9 cellular contexts compared by ENCODE assay signal in genomic region chr6:153312633-153313032, GRCh38.
DNase-seq lines count a peak whose midpoint lies in the region; ATAC-seq, FAIRE-seq and TF ChIP-seq lines count a peak whose summit lies in the region.
"Had no signal": no experiment of that assay in that cellular context is flagged by ENCODE, and none has a peak within 500 bp of the region (broad histone marks: within the 10 kb centered on the region; RNA-seq: fewer than 3 reads in every experiment).

No MANE protein-coding gene starts in this region.

- no peaks in the 10 kb centered on the region for H3K9me2 ChIP-seq in DOHH2 (replicated peaks; ENCODE audit: control insufficient read depth, low read length)

- H3K27ac Mint-ChIP-seq in nephron progenitor cell: no peak overlapping the region
- no peak overlapping the region for H3K27ac Mint-ChIP-seq in T-helper 17 cell

- peak; percentile 73 for TF ChIP-seq CTCF in DOHH2 (IDR thresholded peaks at IDR 0.05; ENCODE audit: low read depth, low read length, poor library complexity, severe bottlenecking)
- peak in 18 of 56 donors; percentile 9 to 63 (median 22) for TF ChIP-seq CTCF in dorsolateral prefrontal cortex (IDR thresholded peaks at IDR 0.05 in 54 of 56, conservative IDR thresholded peaks at IDR 0.05 in 2 of 56; ENCODE audit: low read depth in 1 of 56, partially characterized antibody in 56 of 56)
- peak; percentile 52 for TF ChIP-seq CTCF in nephron progenitor cell (IDR thresholded peaks at IDR 0.05)

- H3K4me3 ChIP-seq in DOHH2 (ENCODE audit: low read length) (no peak overlapping the region), dorsolateral prefrontal cortex (no peak overlapping the region)
- H3K4me3 ChIP-seq: skin epidermis had no signal

- H3K4me1 Mint-ChIP-seq in nephron progenitor cell (no peaks in the 10 kb centered on the region), T-helper 17 cell (no peaks in the 10 kb centered on the region)

- ATAC-seq in GM21619 (IDR thresholded peaks at IDR 0.05; ENCODE audit: unreplicated experiment): peak; percentile 73
- ATAC-seq in T-helper 17 cell: no peak

- no peak overlapping the region for H3K4me3 Mint-ChIP-seq in nephron progenitor cell
- no peak overlapping the region for H3K4me3 Mint-ChIP-seq in T-helper 17 cell

- H3K27me3 ChIP-seq in DOHH2 (ENCODE audit: control insufficient read depth, low read length) (no peaks in the 10 kb centered on the region), dorsolateral prefrontal cortex (peaks cover 0 to 22% (median 0%) of the 10 kb centered on the region in 45 donors)

- H3K79me2 ChIP-seq in DOHH2 (ENCODE audit: control insufficient read depth, low read length): no peaks in the 10 kb centered on the region

- H3K4me1 ChIP-seq in DOHH2 (ENCODE audit: control insufficient read depth, low read length): no peaks in the 10 kb centered on the region

- intact Hi-C loops in dorsolateral prefrontal cortex (cut with DNase I): no loop called here

- H3K9me3 Mint-ChIP-seq in nephron progenitor cell: no peaks in the 10 kb centered on the region

- H3K27ac ChIP-seq in DOHH2 (ENCODE audit: low read depth, low read length) (no peak overlapping the region), dorsolateral prefrontal cortex (no peak overlapping the region)
- H3K27ac ChIP-seq: skin epidermis had no signal

- no peaks in the 10 kb centered on the region for H3F3A ChIP-seq in DOHH2 (ENCODE audit: control insufficient read depth, insufficient read depth)

- H3K9me3 ChIP-seq in DOHH2 (ENCODE audit: control insufficient read depth, insufficient read depth, low read length): no peaks in the 10 kb centered on the region
- no peaks in the 10 kb centered on the region for H3K9me3 ChIP-seq in T-helper 17 cell (ENCODE audit: control insufficient read depth, low read length, poor library complexity, severe bottlenecking)

- H3K36me3 ChIP-seq in DOHH2 (ENCODE audit: control insufficient read depth, low read length): no peaks in the 10 kb centered on the region

- DNase-seq in LoVo (ENCODE audit: low spot score) (peak; percentile 73), RCC 7860 (ENCODE audit: low spot score) (peak; percentile 26), dorsolateral prefrontal cortex (peak in 8 of 10 donors; percentile 9 to 49 (median 39)), nephron progenitor cell (peak; percentile 25), T-helper 17 cell (no peak)
- DNase-seq in activated CD4-positive, CD25-positive, alpha-beta regulatory T cell treated with anti-CD3 and anti-CD28 coated beads, Interleukin-2, amount 50 U/mL, for 72 hours: no peak

- no peaks in the 10 kb centered on the region for H4K20me1 ChIP-seq in DOHH2 (ENCODE audit: control insufficient read depth, insufficient read depth, low read depth, low read length)

- H3K4me2 ChIP-seq in DOHH2 (ENCODE audit: low read length): no peak overlapping the region

- peaks cover 16% of the 10 kb centered on the region for H3K27me3 Mint-ChIP-seq in nephron progenitor cell (ENCODE audit: low read depth, poor library complexity)
- H3K27me3 Mint-ChIP-seq in T-helper 17 cell: no peaks in the 10 kb centered on the region

- FAIRE-seq in RCC 7860 (lab: Jason Lieb, UNC): peak; percentile 36

- H3K36me3 Mint-ChIP-seq in nephron progenitor cell (ENCODE audit: low read depth): no peaks in the 10 kb centered on the region
- H3K36me3 Mint-ChIP-seq in T-helper 17 cell (ENCODE audit: low read depth): no peaks in the 10 kb centered on the region

Comparison
In these comparisons a context has a peak if more than half of its experiments do, and no peak if none do; other contexts are left out.
1. DNase-seq: peak in LoVo (single experiment), RCC 7860 (single experiment), dorsolateral prefrontal cortex (8 of 10) and nephron progenitor cell (single experiment); none in activated CD4-positive, CD25-positive, alpha-beta regulatory T cell treated with anti-CD3 and anti-CD28 coated beads, Interleukin-2, amount 50 U/mL, for 72 hours (single experiment) and T-helper 17 cell (0 of 3).